Comparison of ENCODE assay signal across 14 cellular contexts in genomic region chr2:241984271-241984655, GRCh38.
"Had no signal": no experiment of that assay in that cellular context is flagged by ENCODE, and none has a peak within 500 bp of the region (broad histone marks: within the 10 kb centered on the region; RNA-seq: fewer than 3 reads in every experiment).

No MANE protein-coding gene starts in this region.

- H3K9me2 ChIP-seq: SK-N-SH had no signal

- ATAC-seq: esophagus mucosa, WTC11 had no signal

- H3K9me3 Mint-ChIP-seq: stimulated activated effector memory CD8-positive, alpha-beta T cell treated with anti-CD3 and anti-CD28 coated beads, Interleukin-12 subunit alpha, Interleukin-12 subunit beta, amount 100 ng/mL, for 72 hours had no signal

- H3K4me3 Mint-ChIP-seq: brain; stimulated activated effector memory CD8-positive, alpha-beta T cell treated with anti-CD3 and anti-CD28 coated beads, Interleukin-12 subunit alpha, Interleukin-12 subunit beta, amount 100 ng/mL, for 72 hours; WTC11 had no signal

- H3K4me2 ChIP-seq: SK-N-SH had no signal

- DNase-seq: activated CD4-positive, alpha-beta T cell treated with anti-CD3 and anti-CD28 coated beads, Interleukin-2, amount 50 U/mL, for 1 hour; amniotic stem cell; hypothalamus; left colon; mesendoderm; Right ventricle myocardium superior; SK-N-SH; substantia nigra; transverse colon had no signal

- H3K9me3 ChIP-seq: SK-N-SH, transverse colon had no signal

- H3K4me1 Mint-ChIP-seq: WTC11 had no signal

- FAIRE-seq: endometrium had no signal

- H3K27ac Mint-ChIP-seq: brain, WTC11 had no signal

- H3K4me1 ChIP-seq: transverse colon had no signal

- H3K36me3 Mint-ChIP-seq: brain had no signal

- H3K36me3 ChIP-seq: transverse colon had no signal
